In the genomic region with DNA sequence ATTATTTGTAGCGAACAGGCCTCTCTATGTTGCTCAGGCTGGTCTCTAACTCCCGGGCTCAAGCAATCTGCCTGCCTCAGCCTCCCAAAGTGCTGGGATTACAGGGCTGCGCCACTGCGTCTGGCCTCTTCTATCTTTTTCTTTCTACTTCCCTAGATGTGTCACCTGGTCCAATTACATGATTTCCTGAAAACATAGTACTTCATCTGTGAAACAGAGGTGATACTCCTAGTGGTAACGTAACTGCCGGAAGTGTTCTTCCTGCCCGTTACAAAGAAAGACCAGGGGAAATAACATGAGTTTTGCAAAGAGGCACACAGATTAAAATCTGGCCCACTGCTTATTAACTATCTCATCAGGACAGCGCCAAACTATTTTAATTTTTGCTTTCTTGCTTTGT, we compare ENCODE assay signal across 21 cellular contexts. TPM values are rescaled to one million over a fixed set of nuclear protein-coding genes. Genes with fewer than 3 reads are reported as not detected.
DNase-seq lines count a peak whose midpoint lies in the region; ATAC-seq and TF ChIP-seq lines count a peak whose summit lies in the region.
"Had no signal": no experiment of that assay in that cellular context is flagged by ENCODE, and none has a peak within 500 bp of the region (broad histone marks: within the 10 kb centered on the region; RNA-seq: fewer than 3 reads in every experiment).

No MANE protein-coding gene starts in this region.

- peak overlapping the region; percentile 50 to 82 (median 73) for H3K4me2 ChIP-seq in BLaER1 treated with 17β-estradiol and CSF1 and Interleukin-3, amounts not matched to agents 10 nM and 100 nM
- H3K4me2 ChIP-seq in KMS-11 = peak overlapping the region; percentile 93; the same call in 1 of the 2 replicates
- H3K4me2 ChIP-seq: A549 had no signal

- ATAC-seq in HG03196 (IDR thresholded peaks at IDR 0.05; ENCODE audit: unreplicated experiment) (no peak), HG03025 (IDR thresholded peaks at IDR 0.05; ENCODE audit: low FRiP score, unreplicated experiment) (no peak)
- ATAC-seq: A549; CD8-positive, alpha-beta T cell had no signal

- H3K79me2 ChIP-seq in KMS-11 (ENCODE audit: insufficient read depth, low read depth) = peaks cover 63% of the 10 kb centered on the region

- no peaks in the 10 kb centered on the region for H3K27me3 ChIP-seq in BLaER1 treated with 17β-estradiol and CSF1 and Interleukin-3, amounts not matched to agents 10 nM and 100 nM
- H3K27me3 ChIP-seq in KMS-11 (ENCODE audit: insufficient read depth, low read depth) (no peaks in the 10 kb centered on the region), prostate gland (replicated peaks; ENCODE audit: insufficient read depth) (no peaks in the 10 kb centered on the region)
- H3K27me3 ChIP-seq: BE2C had no signal

- H3K9me3 ChIP-seq in BLaER1 treated with 17β-estradiol and CSF1 and Interleukin-3, amounts not matched to agents 10 nM and 100 nM (replicated peaks in 1 of 11) = peaks cover 0 to 14% (median 8%) of the 10 kb centered on the region in 11 experiments; a peak in 15 of 22 replicates
- no peaks in the 10 kb centered on the region for H3K9me3 ChIP-seq in prostate gland
- H3K9me3 ChIP-seq: A549, BE2C, Caco-2, HAP-1 had no signal

- H3K4me1 ChIP-seq in BLaER1 treated with 17β-estradiol and CSF1 and Interleukin-3, amounts not matched to agents 10 nM and 100 nM = peaks cover 55 to 72% (median 65%) of the 10 kb centered on the region in 10 experiments
- H3K4me1 ChIP-seq in KMS-11 (ENCODE audit: low read depth, poor library complexity, severe bottlenecking) (peaks cover 81% of the 10 kb centered on the region), prostate gland (replicated peaks) (no peaks in the 10 kb centered on the region)
- H3K4me1 ChIP-seq: A549, BE2C, Caco-2, HAP-1 had no signal

- DNase-seq in dermis microvascular lymphatic vessel endothelial cell (ENCODE audit: low read depth in 2 of 2) (peak; percentile 23 to 43), NCI-H2171 (lab: John Stamatoyannopoulos, UW) (no peak), prostate gland (ENCODE audit: low spot score) (no peak)
- DNase-seq: 8988T; ACHN; AML-193; BE2C; Caco-2; CD4-positive, CD25-positive, alpha-beta regulatory T cell; CD8-positive, alpha-beta T cell; DMS153; DND-41; GOT3; HFFc6 had no signal

- H3K27ac ChIP-seq in BLaER1 treated with 17β-estradiol and CSF1 and Interleukin-3, amounts not matched to agents 10 nM and 100 nM = peak overlapping the region in 10 of 11 experiments; percentile 26 to 87 (median 82); a peak in 17 of 22 replicates
- H3K27ac ChIP-seq in KMS-11 (no peak overlapping the region), prostate gland (no peak overlapping the region)
- H3K27ac ChIP-seq: A549, C4-2B had no signal

- H3K36me3 ChIP-seq in BLaER1 treated with 17β-estradiol and CSF1 and Interleukin-3, amounts not matched to agents 10 nM and 100 nM = no peaks in the 10 kb centered on the region; a peak in 1 of 22 replicates
- H3K36me3 ChIP-seq in KMS-11 (ENCODE audit: insufficient read depth) (no peaks in the 10 kb centered on the region), prostate gland (no peaks in the 10 kb centered on the region)
- H3K36me3 ChIP-seq: BE2C, HAP-1 had no signal

- 0 out of 20 replicates have a peak overlapping the region, but pooled peaks of 1 of the 10 experiments have one; percentile 11 for H3K4me3 ChIP-seq in BLaER1 treated with 17β-estradiol and CSF1 and Interleukin-3, amounts not matched to agents 10 nM and 100 nM
- no peak overlapping the region for H3K4me3 ChIP-seq in KMS-11 (IDR thresholded peaks at IDR 0.05; ENCODE audit: insufficient read depth, low read depth, low read length)
- H3K4me3 ChIP-seq in prostate gland = no peak overlapping the region
- H3K4me3 ChIP-seq: A549, HAP-1 had no signal

- no peak overlapping the region for H2AFZ ChIP-seq in KMS-11 (ENCODE audit: low read depth)

- peak overlapping the region in 3 of 11 experiments; percentile 10 to 33 (median 10); a peak in 2 of 22 replicates for H3K9ac ChIP-seq in BLaER1 treated with 17β-estradiol and CSF1 and Interleukin-3, amounts not matched to agents 10 nM and 100 nM
- no peak overlapping the region for H3K9ac ChIP-seq in KMS-11

- 83% methylated on average over 8 of the region's 8 CpGs for WGBS in prostate gland

- TF ChIP-seq POLR2A in prostate gland (IDR thresholded peaks at IDR 0.05) = no peak

- intact Hi-C loops in prostate gland (cut with DNase I) = no loop called here

- no peaks in the 10 kb centered on the region for H4K20me1 ChIP-seq in BLaER1 treated with 17β-estradiol and CSF1 and Interleukin-3, amounts not matched to agents 10 nM and 100 nM
- H4K20me1 ChIP-seq in KMS-11 (ENCODE audit: insufficient read depth) = no peaks in the 10 kb centered on the region

- TF ChIP-seq CTCF in KMS-11 (conservative IDR thresholded peaks at IDR 0.05; ENCODE audit: low read depth, low read length) (no peak), prostate gland (IDR thresholded peaks at IDR 0.05) (no peak)

RNA-seq across cellular contexts. Expression of a gene that starts 18.4 kb away (rescaled TPM):
- total RNA-seq in dermis microvascular lymphatic vessel endothelial cell (0.25 and 0.77 TPM in 2 replicates), prostate gland (1 to 10 TPM; 7.5 to 8.1 TPM)
- total RNA-seq: Caco-2; CD8-positive, alpha-beta T cell had no signal

Comparison
In these comparisons a context has a peak if more than half of its experiments do, and no peak if none do; other contexts are left out.
1. H3K27ac ChIP-seq: peak in BLaER1 treated with 17β-estradiol and CSF1 and Interleukin-3, amounts not matched to agents 10 nM and 100 nM (10 of 11); none in KMS-11 (single experiment) and prostate gland (0 of 2).
2. DNase-seq: peak in dermis microvascular lymphatic vessel endothelial cell (2 of 2); none in NCI-H2171 (single experiment) and prostate gland (single experiment).